8 cellular contexts compared by ENCODE assay signal in genomic region chr6:90088009-90088408, GRCh38.
A peak's percentile ranks its signal among the peaks of the same experiment; 100 is the strongest.
DNase-seq lines count a peak whose midpoint lies in the region; ATAC-seq and TF ChIP-seq lines count a peak whose summit lies in the region.

No MANE protein-coding gene starts in this region.

- peak; percentile 87 to 88 for ATAC-seq in gastrocnemius medialis
- no peak for ATAC-seq in GM18505 (IDR thresholded peaks at IDR 0.05; ENCODE audit: unreplicated experiment)
- ATAC-seq in GM21515 (IDR thresholded peaks at IDR 0.05; ENCODE audit: unreplicated experiment) = no peak

- H3K27me3 ChIP-seq in gastrocnemius medialis (no peaks in the 10 kb centered on the region), sigmoid colon (no peaks in the 10 kb centered on the region)

- TF ChIP-seq CTCF in epithelial cell of esophagus (IDR thresholded peaks at IDR 0.05; ENCODE audit: insufficient read depth, low read depth, low read length, missing control alignments) (no peak), gastrocnemius medialis (IDR thresholded peaks at IDR 0.05 in 4 of 5, conservative IDR thresholded peaks at IDR 0.05 in 1 of 5) (no peak), sigmoid colon (IDR thresholded peaks at IDR 0.05) (no peak)

- DNase-seq in SKM-1 treated with dmso at 0.1 percent for 144 hours (lab: John Stamatoyannopoulos, UW; ENCODE audit: unreplicated experiment) = peak; percentile 21
- no peak for DNase-seq in SKM-1 (lab: John Stamatoyannopoulos, UW; ENCODE audit: unreplicated experiment)
- peak; percentile 28 for DNase-seq in NCI-H774 (lab: John Stamatoyannopoulos, UW)
- peak; percentile 96 for DNase-seq in epithelial cell of esophagus (ENCODE audit: low read depth)
- no peak for DNase-seq in gastrocnemius medialis
- DNase-seq in sigmoid colon = no peak

- intact Hi-C loops in gastrocnemius medialis (cut with DNase I; ENCODE audit: low total_unique reads) (no loop called here), sigmoid colon (cut with DNase I) (no loop called here)

- peaks cover 0 to 7% of the 10 kb centered on the region in 2 donors for H3K4me1 ChIP-seq in gastrocnemius medialis
- H3K4me1 ChIP-seq in sigmoid colon = no peaks in the 10 kb centered on the region

- H3K36me3 ChIP-seq in gastrocnemius medialis = no peaks in the 10 kb centered on the region
- H3K36me3 ChIP-seq in sigmoid colon = no peaks in the 10 kb centered on the region

- TF ChIP-seq POLR2A in gastrocnemius medialis (IDR thresholded peaks at IDR 0.05) (no peak), GM18505 (IDR thresholded peaks at IDR 0.05; ENCODE audit: borderline replicate concordance, extremely low read depth, insufficient read depth, insufficient read length) (no peak), sigmoid colon (IDR thresholded peaks at IDR 0.05) (no peak)

- in situ Hi-C loops in gastrocnemius medialis (cut with MboI; ENCODE audit: low sequenced_read_pairs in 4 of 4) = no loop called here

- no peaks in the 10 kb centered on the region for H3K9me3 ChIP-seq in gastrocnemius medialis
- H3K9me3 ChIP-seq in sigmoid colon = no peaks in the 10 kb centered on the region

- H3K27ac ChIP-seq in gastrocnemius medialis (peak overlapping the region; percentile 7 to 45 (median 38)), sigmoid colon (no peak overlapping the region)

- H3K4me3 ChIP-seq in epithelial cell of esophagus (ENCODE audit: low read length) (no peak overlapping the region), gastrocnemius medialis (no peak overlapping the region), sigmoid colon (no peak overlapping the region)

- TF ChIP-seq EP300 in sigmoid colon (IDR thresholded peaks at IDR 0.05) = no peak

Comparison
In these comparisons a context has a peak if more than half of its experiments do, and no peak if none do; other contexts are left out.
1. DNase-seq: peak in SKM-1 treated with dmso at 0.1 percent for 144 hours (single experiment), NCI-H774 (single experiment) and epithelial cell of esophagus (single experiment); none in SKM-1 (single experiment), gastrocnemius medialis (0 of 2) and sigmoid colon (single experiment).
2. ATAC-seq: peak in gastrocnemius medialis (2 of 2); none in GM18505 (single experiment) and GM21515 (single experiment).
3. H3K27ac ChIP-seq: peak in gastrocnemius medialis (4 of 4); none in sigmoid colon (0 of 4).